Comparison of ENCODE assay signal across 17 cellular contexts in the genomic region with DNA sequence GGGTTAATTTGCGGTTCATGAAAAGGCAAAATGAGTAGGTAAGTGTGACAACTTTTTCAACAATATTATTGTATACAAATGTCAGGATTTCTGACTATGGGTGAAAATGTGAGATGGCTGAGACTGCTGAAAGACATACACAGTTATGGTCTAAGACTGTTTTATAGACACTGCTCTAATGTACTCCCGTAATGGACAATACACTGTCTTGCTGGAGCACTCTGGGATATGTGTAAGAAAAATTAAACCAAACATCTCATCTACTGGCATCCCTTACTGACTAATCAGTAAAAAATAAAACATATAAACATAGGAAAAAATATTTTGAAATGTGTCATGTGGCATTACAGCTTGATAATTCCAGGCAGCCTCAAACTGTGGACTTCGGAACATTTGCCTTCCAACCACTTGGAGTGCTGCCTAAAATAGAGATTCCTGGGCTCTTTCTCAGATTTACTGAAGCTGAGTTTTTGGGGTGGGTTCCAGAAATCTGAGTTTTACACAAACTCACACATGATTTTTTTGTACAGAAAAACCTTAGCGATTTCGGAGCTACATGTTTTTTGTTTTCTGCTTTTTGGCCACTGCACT.
A peak's percentile ranks its signal among the peaks of the same experiment; 100 is the strongest.
DNase-seq lines count a peak whose midpoint lies in the region; ATAC-seq and TF ChIP-seq lines count a peak whose summit lies in the region.
"Had no signal": no experiment of that assay in that cellular context is flagged by ENCODE, and none has a peak within 500 bp of the region (broad histone marks: within the 10 kb centered on the region; RNA-seq: fewer than 3 reads in every experiment).

No MANE protein-coding gene starts in this region.

- no peaks in the 10 kb centered on the region for H3K79me2 ChIP-seq in ACC112 (ENCODE audit: control insufficient read depth, insufficient read depth, low read length, unreplicated experiment)

- H3K27ac ChIP-seq in ACC112 (ENCODE audit: low read depth, low read length) (peak overlapping the region; percentile 21; the same call in 1 of the 2 replicates), coronary artery (peak overlapping the region in 1 of 2 donors; percentile 45), left lung (no peak overlapping the region), esophagus muscularis mucosa (replicated peaks in 1 of 4) (peak overlapping the region in 1 of 4 donors; percentile 24)
- H3K27ac ChIP-seq: A549, breast epithelium, heart left ventricle had no signal

- TF ChIP-seq CTCF in coronary artery (IDR thresholded peaks at IDR 0.05) (no peak), left lung (IDR thresholded peaks at IDR 0.05) (no peak), esophagus muscularis mucosa (IDR thresholded peaks at IDR 0.05) (no peak)

- H3K27me3 ChIP-seq in ACC112 (ENCODE audit: insufficient read depth, low read length), result no peaks in the 10 kb centered on the region
- no peaks in the 10 kb centered on the region for H3K27me3 ChIP-seq in left lung
- no peaks in the 10 kb centered on the region for H3K27me3 ChIP-seq in esophagus muscularis mucosa
- H3K27me3 ChIP-seq: breast epithelium, heart left ventricle had no signal

- ATAC-seq in left lung, result peak; percentile 53
- ATAC-seq: A549, T-cell had no signal

- H2AFZ ChIP-seq in ACC112 (ENCODE audit: low read length, unreplicated experiment), result no peak overlapping the region

- no peaks in the 10 kb centered on the region for H3K9me3 ChIP-seq in left lung
- H3K9me3 ChIP-seq in esophagus muscularis mucosa, result no peaks in the 10 kb centered on the region
- H3K9me3 ChIP-seq: A549, breast epithelium, heart left ventricle had no signal

- 45% methylated on average over 5 of the region's 5 CpGs for WGBS in esophagus muscularis mucosa

- TF ChIP-seq EP300 in esophagus muscularis mucosa (IDR thresholded peaks at IDR 0.05), result no peak

- no peaks in the 10 kb centered on the region for H3K36me3 ChIP-seq in ACC112 (ENCODE audit: insufficient read depth, low read length)
- H3K36me3 ChIP-seq in left lung, result peaks cover 0 to 11% of the 10 kb centered on the region in 2 donors
- H3K36me3 ChIP-seq in esophagus muscularis mucosa, result peaks cover 0 to 8% (median 0%) of the 10 kb centered on the region in 4 donors
- H3K36me3 ChIP-seq: breast epithelium had no signal

- intact Hi-C loops in left lung (cut with DNase I), result no loop called here
- intact Hi-C loops in esophagus muscularis mucosa (cut with DNase I), result loop anchor here (10.0 kb wide), 1 partner anchor 365 kb away; no protein-coding TSS in a partner anchor

- TF ChIP-seq POLR2A in esophagus muscularis mucosa (IDR thresholded peaks at IDR 0.05; ENCODE audit: low read depth), result no peak

- H3K4me1 ChIP-seq in ACC112 (ENCODE audit: control insufficient read depth, insufficient read depth, low read length, unreplicated experiment), result peaks cover 10% of the 10 kb centered on the region
- no peaks in the 10 kb centered on the region for H3K4me1 ChIP-seq in left lung
- peaks cover 0 to 15% (median 14%) of the 10 kb centered on the region in 4 donors for H3K4me1 ChIP-seq in esophagus muscularis mucosa
- H3K4me1 ChIP-seq: breast epithelium had no signal

- DNase-seq in HCEC 1CT, result peak; percentile 93
- no peak for DNase-seq in coronary artery (ENCODE audit: low spot score)
- DNase-seq in left lung, result no peak
- DNase-seq in NCI-H2029 (lab: John Stamatoyannopoulos, UW), result no peak
- no peak for DNase-seq in activated CD4-positive, alpha-beta T cell treated with anti-CD3 and anti-CD28 coated beads for 48 hours
- no peak for DNase-seq in SIG-M5 treated with dmso at 0.1 percent for 504 hours (lab: John Stamatoyannopoulos, UW; ENCODE audit: unreplicated experiment)
- no peak for DNase-seq in esophagus muscularis mucosa (ENCODE audit: extremely low spot score)
- DNase-seq: activated B cell treated with CpG ODN at 0.5 μM for 24 hours; activated gamma-delta T cell; effector memory CD4-positive, alpha-beta T cell; heart left ventricle; NCI-H1694 treated with DMSO at 0.1 percent for 48 hours; NCI-H524; T-cell had no signal

- H3K4me3 ChIP-seq in ACC112 (ENCODE audit: low read depth, low read length), result no peak overlapping the region
- peak overlapping the region; percentile 34 for H3K4me3 ChIP-seq in coronary artery
- no peak overlapping the region for H3K4me3 ChIP-seq in left lung
- no peak overlapping the region for H3K4me3 ChIP-seq in esophagus muscularis mucosa
- H3K4me3 ChIP-seq: A549, breast epithelium, heart left ventricle had no signal
